Comparison of ENCODE assay signal across 10 cellular contexts in genomic region chr4:119113033-119113655, GRCh38. TPM values are rescaled to one million over a fixed set of nuclear protein-coding genes. Genes with fewer than 3 reads are reported as not detected.
DNase-seq lines count a peak whose midpoint lies in the region; ATAC-seq and TF ChIP-seq lines count a peak whose summit lies in the region.
"Had no signal": no experiment of that assay in that cellular context is flagged by ENCODE, and none has a peak within 500 bp of the region (broad histone marks: within the 10 kb centered on the region; RNA-seq: fewer than 3 reads in every experiment).

No MANE protein-coding gene starts in this region.

- peak; percentile 59 to 71 for ATAC-seq in lower lobe of right lung
- no peak for ATAC-seq in HG03025 (IDR thresholded peaks at IDR 0.05; ENCODE audit: low FRiP score, unreplicated experiment)
- no peak for ATAC-seq in GM18502 (IDR thresholded peaks at IDR 0.05; ENCODE audit: poor library complexity, unreplicated experiment)
- ATAC-seq: Panc1 had no signal

- no peaks in the 10 kb centered on the region for H3K36me3 Mint-ChIP-seq in MCF 10A (ENCODE audit: insufficient read depth, unreplicated experiment)

- BruUV-seq in MCF 10A (replicated peaks; lab: Mats Ljungman, UMichigan) = TSS peak; percentile 22

- H3K27me3 Mint-ChIP-seq in MCF 10A (ENCODE audit: insufficient read depth, unreplicated experiment) = no peaks in the 10 kb centered on the region

- TF ChIP-seq CTCF in Loucy (conservative IDR thresholded peaks at IDR 0.05; ENCODE audit: low read length) (no peak), MCF 10A (IDR thresholded peaks at IDR 0.05; ENCODE audit: unreplicated experiment) (no peak), lower lobe of right lung (IDR thresholded peaks at IDR 0.05) (no peak)

- DNase-seq in AG08396 (ENCODE audit: low spot score) (peak; percentile 53), MCF 10A (ENCODE audit: unreplicated experiment) (peak; percentile 88), lower lobe of right lung (no peak), DMS79 treated with DMSO at 0.1 percent for 48 hours (lab: John Stamatoyannopoulos, UW) (no peak), anterior cingulate cortex (lab: John Stamatoyannopoulos, UW) (no peak)
- DNase-seq: nucleus accumbens had no signal

- peaks cover 6% of the 10 kb centered on the region for H3K9me3 Mint-ChIP-seq in MCF 10A (ENCODE audit: unreplicated experiment)

- no peak overlapping the region for H3K4me3 Mint-ChIP-seq in MCF 10A (ENCODE audit: unreplicated experiment)

- POLR2A ChIA-PET in MCF 10A (lab: Yijun Ruan, JAX) = interaction anchor here (0.6 to 2.5 kb wide), 8 partner anchors 9 to 389 kb away, joined by 3 to 23 read pairs (median 6); partner anchors contain the start of gene USP53

- H3K27ac Mint-ChIP-seq in MCF 10A (ENCODE audit: low read depth, unreplicated experiment) = peak overlapping the region; percentile 74

- H3K9me3 ChIP-seq in Loucy (ENCODE audit: insufficient read depth, low read depth, low read length) = no peaks in the 10 kb centered on the region
- no peaks in the 10 kb centered on the region for H3K9me3 ChIP-seq in lower lobe of right lung

- no peaks in the 10 kb centered on the region for H3K79me2 ChIP-seq in Loucy (ENCODE audit: insufficient read depth, low read length)

- intact Hi-C loops in MCF 10A (cut with micrococcal nuclease) (loop anchor here (1.0 kb wide), 1 partner anchor 10 kb away; no protein-coding TSS in a partner anchor), lower lobe of right lung (cut with DNase I) (no loop called here)

- H3K4me3 ChIP-seq in Loucy (ENCODE audit: low read length, poor library complexity, severe bottlenecking) (peak overlapping the region; percentile 23), lower lobe of right lung (no peak overlapping the region)

- no peak overlapping the region for H3K27ac ChIP-seq in lower lobe of right lung

- peaks cover 5% of the 10 kb centered on the region for H3K4me1 Mint-ChIP-seq in MCF 10A (ENCODE audit: insufficient read depth, unreplicated experiment)

- H3K4me1 ChIP-seq in Loucy (ENCODE audit: insufficient read depth, low read length, poor library complexity, severe bottlenecking) = peaks cover 10% of the 10 kb centered on the region
- H3K4me1 ChIP-seq in lower lobe of right lung = no peaks in the 10 kb centered on the region

- no peaks in the 10 kb centered on the region for H4K20me1 ChIP-seq in Loucy (ENCODE audit: insufficient read depth, low read length, poor library complexity, severe bottlenecking)

- no peaks in the 10 kb centered on the region for H3K9me2 ChIP-seq in Loucy (replicated peaks; ENCODE audit: low read depth, low read length)

- 0 out of 2 replicates have a peak overlapping the region, but pooled peaks have one; percentile 32 for H2AFZ ChIP-seq in Loucy (ENCODE audit: low read length)

- no peaks in the 10 kb centered on the region for H3K36me3 ChIP-seq in Loucy (ENCODE audit: insufficient read depth, low read length)
- H3K36me3 ChIP-seq in lower lobe of right lung = no peaks in the 10 kb centered on the region

- H3K9ac ChIP-seq in Loucy (ENCODE audit: low read depth, low read length, poor library complexity, severe bottlenecking) = no peak overlapping the region

- H3K4me2 ChIP-seq in Loucy (ENCODE audit: low read depth, low read length, poor library complexity, severe bottlenecking) = peak overlapping the region; percentile 35

- H3K27me3 ChIP-seq in Loucy (ENCODE audit: insufficient read depth, low read length, poor library complexity, severe bottlenecking) = no peaks in the 10 kb centered on the region
- no peaks in the 10 kb centered on the region for H3K27me3 ChIP-seq in lower lobe of right lung (ENCODE audit: low read depth)

- CTCF ChIA-PET in MCF 10A (lab: Yijun Ruan, JAX) = interaction anchor here (0.7 to 1.3 kb wide), 4 partner anchors 10 to 71 kb away, joined by 3 to 4 read pairs (median 4); no protein-coding TSS in a partner anchor

- H3F3A ChIP-seq in Loucy (ENCODE audit: low read depth) = no peaks in the 10 kb centered on the region

RNA-seq across cellular contexts. Expression of gene MYOZ2, which starts 22.5 kb away (rescaled TPM):
- total RNA-seq in MCF 10A (2022) (not detected in 2 replicates), lower lobe of right lung (not detected)

Comparison
In these comparisons a context has a peak if more than half of its experiments do, and no peak if none do; other contexts are left out.
1. DNase-seq: peak in AG08396 (single experiment) and MCF 10A (single experiment); none in lower lobe of right lung (single experiment), DMS79 treated with DMSO at 0.1 percent for 48 hours (single experiment) and anterior cingulate cortex (0 of 58).
2. ATAC-seq: peak in lower lobe of right lung (2 of 2); none in HG03025 (single experiment) and GM18502 (single experiment).